8 cellular contexts compared by ENCODE assay signal in genomic region chr15:101288905-101289513, GRCh38.
DNase-seq lines count a peak whose midpoint lies in the region; ATAC-seq, FAIRE-seq and TF ChIP-seq lines count a peak whose summit lies in the region.

No MANE protein-coding gene starts in this region.

- TF ChIP-seq CTCF in epithelial cell of esophagus (IDR thresholded peaks at IDR 0.05; ENCODE audit: insufficient read depth, low read depth, low read length, missing control alignments): peak; percentile 68
- peak; percentile 66 for TF ChIP-seq CTCF in neutrophil (IDR thresholded peaks at IDR 0.05)

- H3K9me3 ChIP-seq in neutrophil: no peaks in the 10 kb centered on the region

- no peak for FAIRE-seq in HTR-8/SVneo (lab: Jason Lieb, UNC)

- peak; percentile 53 for ATAC-seq in SK-N-SH treated with all-trans-retinoic acid at 6 μM for 48 hours
- ATAC-seq in GM19452 (IDR thresholded peaks at IDR 0.05; ENCODE audit: unreplicated experiment): no peak

- no peaks in the 10 kb centered on the region for H3K27me3 ChIP-seq in neutrophil

- no peak overlapping the region for H3K27ac ChIP-seq in neutrophil

- H3K4me3 ChIP-seq in epithelial cell of esophagus (ENCODE audit: low read length): no peak overlapping the region
- H3K4me3 ChIP-seq in neutrophil (ENCODE audit: low read depth in 1 of 2, low read length in 1 of 2): no peak overlapping the region

- H3K36me3 ChIP-seq in neutrophil: peaks cover 26% of the 10 kb centered on the region

- DNase-seq in NCI-H510A treated with DMSO at 0.1 percent for 48 hours (lab: John Stamatoyannopoulos, UW) (peak; percentile 16), NCI-H510A (lab: John Stamatoyannopoulos, UW) (no peak), HTR-8/SVneo (ENCODE audit: insufficient read length, low spot score) (peak; percentile 49), epithelial cell of esophagus (ENCODE audit: low read depth) (peak; percentile 70), OCI-M2 (lab: John Stamatoyannopoulos, UW; ENCODE audit: unreplicated experiment) (no peak)

- peaks cover 10% of the 10 kb centered on the region in 2 experiments for H3K4me1 ChIP-seq in neutrophil (ENCODE audit: control insufficient read depth in 1 of 2, insufficient read depth in 1 of 2, low read depth in 1 of 2, low read length in 1 of 2)

TF ChIP-seq in SK-N-SH treated with all-trans-retinoic acid at 6 μM for 48 hours, 23 proteins besides CTCF, POLR2A, EP300 and RAD21:
- TF ChIP-seq OSR1 (CRISPR knock-in tag; IDR thresholded peaks at IDR 0.05) (no peak), RARB (CRISPR knock-in tag; IDR thresholded peaks at IDR 0.05) (no peak), CSRNP3 (CRISPR knock-in tag; IDR thresholded peaks at IDR 0.05) (no peak), BACH2 (CRISPR knock-in tag; IDR thresholded peaks at IDR 0.05; ENCODE audit: borderline replicate concordance) (no peak), POU6F1 (CRISPR knock-in tag; IDR thresholded peaks at IDR 0.05; ENCODE audit: borderline replicate concordance, low read depth) (no peak), ZC3H10 (CRISPR knock-in tag; IDR thresholded peaks at IDR 0.05) (no peak), CSDC2 (CRISPR knock-in tag; IDR thresholded peaks at IDR 0.05) (no peak), SNAI2 (CRISPR knock-in tag; IDR thresholded peaks at IDR 0.05) (no peak), ISL1 (CRISPR knock-in tag; IDR thresholded peaks at IDR 0.05) (no peak), PATZ1 (CRISPR knock-in tag; IDR thresholded peaks at IDR 0.05; ENCODE audit: borderline replicate concordance) (no peak), ZNF70 (CRISPR knock-in tag; IDR thresholded peaks at IDR 0.05) (no peak), ZFP30 (CRISPR knock-in tag; IDR thresholded peaks at IDR 0.05) (no peak), TSHZ2 (CRISPR knock-in tag; IDR thresholded peaks at IDR 0.05) (no peak), TCF4 (CRISPR knock-in tag; IDR thresholded peaks at IDR 0.05; ENCODE audit: borderline replicate concordance) (no peak), ZFP3 (CRISPR knock-in tag; IDR thresholded peaks at IDR 0.05) (no peak), ARNTL (CRISPR knock-in tag; IDR thresholded peaks at IDR 0.05; ENCODE audit: borderline replicate concordance, low read depth) (no peak), PPARA (CRISPR knock-in tag; IDR thresholded peaks at IDR 0.05; ENCODE audit: borderline replicate concordance) (no peak)
TF ChIP-seq in SK-N-SH treated with all-trans-retinoic acid at 6 μM for 48 hours: peak in this region for 0.

Comparison
In these comparisons a context has a peak if more than half of its experiments do, and no peak if none do; other contexts are left out.
1. DNase-seq: peak in NCI-H510A treated with DMSO at 0.1 percent for 48 hours (single experiment), HTR-8/SVneo (single experiment) and epithelial cell of esophagus (single experiment); none in NCI-H510A (single experiment) and OCI-M2 (single experiment).